In the genomic region with DNA sequence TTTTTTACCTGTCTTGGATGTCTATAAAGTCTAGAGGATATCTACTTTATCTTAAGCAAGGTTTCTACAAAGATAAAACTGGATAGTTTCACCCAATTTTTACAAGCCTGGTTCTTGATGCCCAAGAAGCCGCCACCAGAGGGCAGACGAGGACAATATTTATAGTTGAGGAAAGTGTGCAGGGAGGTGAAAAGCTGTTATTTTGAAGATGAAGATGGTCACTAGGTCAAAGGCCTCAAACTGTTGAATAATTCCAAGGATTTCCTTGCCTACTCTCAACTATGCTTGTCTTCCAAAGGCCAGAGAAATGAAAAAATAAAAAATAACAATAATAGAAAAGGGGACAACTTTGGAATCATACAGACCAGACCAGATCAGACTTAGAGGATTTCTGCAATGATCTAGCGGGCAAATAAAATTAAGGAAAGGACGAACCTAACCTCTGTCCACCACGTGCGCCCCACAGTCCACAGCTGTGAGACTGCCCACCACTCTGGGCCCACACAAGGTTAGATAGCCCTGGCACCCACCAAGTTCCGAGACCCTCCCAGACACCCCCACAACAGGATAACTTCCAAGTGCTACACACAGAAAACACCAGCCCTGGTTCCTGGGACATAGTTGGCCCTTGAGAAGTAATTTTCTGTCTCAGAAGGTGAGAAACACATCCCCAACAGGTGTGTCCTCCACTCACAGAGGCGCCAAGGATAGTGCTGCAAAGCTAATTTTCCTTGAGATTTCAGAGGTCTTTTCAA, we compare ENCODE assay signal across 8 cellular contexts. TPM values are rescaled to one million over a fixed set of nuclear protein-coding genes. Genes with fewer than 3 reads are reported as not detected.
DNase-seq lines count a peak whose midpoint lies in the region; ATAC-seq and TF ChIP-seq lines count a peak whose summit lies in the region.

No MANE protein-coding gene starts in this region.

- H3K4me1 ChIP-seq in SJSA1 (replicated peaks): peaks cover 42% of the 10 kb centered on the region

- ATAC-seq in GM18909 (IDR thresholded peaks at IDR 0.05; ENCODE audit: poor library complexity, unreplicated experiment): no peak

- H3K36me3 ChIP-seq in SJSA1: no peaks in the 10 kb centered on the region

- DNase-seq in ACHN (peak; percentile 74), GM13976 (ENCODE audit: low spot score) (peak; percentile 62), HuH-7 (ENCODE audit: low spot score) (peak; percentile 68), SJSA1 (ENCODE audit: low read depth in 1 of 2, low spot score in 2 of 2) (peak; percentile 58 to 73), head of caudate nucleus (peak; percentile 57 to 94 (median 83)), renal cortical epithelial cell (ENCODE audit: low read depth) (peak; percentile 52)
- DNase-seq in activated naive CD4-positive, alpha-beta T cell (lab: John Stamatoyannopoulos, UW): peak; percentile 36 to 76 (median 66)

- H3K9me3 ChIP-seq in SJSA1 (replicated peaks): no peaks in the 10 kb centered on the region

- no peak overlapping the region for H3K4me3 ChIP-seq in SJSA1

- intact Hi-C loops in head of caudate nucleus (cut with DNase I): loop anchor here (5.0 kb wide), 1 partner anchor 162 kb away; no protein-coding TSS in a partner anchor

- H3K27ac ChIP-seq in SJSA1: no peak overlapping the region

- in situ Hi-C loops in ACHN (cut with HindIII; ENCODE audit: low pct_ligation_motif_present, low pct_unique_long_range_greater_than_20kb, low sequenced_read_pairs): no loop called here
- in situ Hi-C loops in GM13976 (cut with MboI; ENCODE audit: low sequenced_read_pairs, unreplicated experiment): loop anchor here (10.0 kb wide), 1 partner anchor 169 kb away; no protein-coding TSS in a partner anchor

- no peaks in the 10 kb centered on the region for H3K27me3 ChIP-seq in SJSA1 (replicated peaks)

- peak; percentile 55 for TF ChIP-seq CTCF in GM13976 (IDR thresholded peaks at IDR 0.05; ENCODE audit: borderline replicate concordance, control extremely low read depth, extremely low read depth, insufficient read depth, missing control alignments)

RNA-seq across cellular contexts. Expression of a gene that starts 2.8 kb away (rescaled TPM):
- 0.19 and 0.53 TPM in 2 replicates for total RNA-seq in SJSA1 (2014; rRNA removed; shearing (Covaris generic))
- under 0.01 and 0.35 TPM in 2 replicates for total RNA-seq in renal cortical epithelial cell

RNA-seq across cellular contexts. Expression of a gene that starts 34.0 kb away (rescaled TPM):
- 36.9 and 46.6 TPM in 2 replicates for total RNA-seq in SJSA1 (2014; rRNA removed; shearing (Covaris generic))
- 9.0 and 29.4 TPM in 2 replicates for total RNA-seq in renal cortical epithelial cell
